ENCODE assay signal across 17 cellular contexts in genomic region chr22:23086263-23086662, GRCh38. TPM values are rescaled to one million over a fixed set of nuclear protein-coding genes. Genes with fewer than 3 reads are reported as not detected.
DNase-seq lines count a peak whose midpoint lies in the region; ATAC-seq and TF ChIP-seq lines count a peak whose summit lies in the region.
"Had no signal": no experiment of that assay in that cellular context is flagged by ENCODE, and none has a peak within 500 bp of the region (broad histone marks: within the 10 kb centered on the region; RNA-seq: fewer than 3 reads in every experiment).

No MANE protein-coding gene starts in this region.

- H3K27me3 ChIP-seq in BLaER1 (no peaks in the 10 kb centered on the region; the same call in 1 of the 2 replicates), WERI-Rb-1 (ENCODE audit: insufficient read depth, low read depth, severe bottlenecking) (no peaks in the 10 kb centered on the region), endodermal cell (ENCODE audit: control insufficient read depth, insufficient read depth, low read length, poor library complexity, severe bottlenecking) (no peaks in the 10 kb centered on the region)
- H3K27me3 ChIP-seq: BE2C had no signal

- H3K4me1 Mint-ChIP-seq in endodermal cell, result peaks cover 26% of the 10 kb centered on the region

- H3K36me3 Mint-ChIP-seq in endodermal cell (ENCODE audit: low read depth), result no peaks in the 10 kb centered on the region
- H3K36me3 Mint-ChIP-seq: CD14-positive monocyte; CD8-positive, alpha-beta T cell had no signal

- H3K4me3 Mint-ChIP-seq in endodermal cell, result no peak overlapping the region
- H3K4me3 Mint-ChIP-seq: CD8-positive, alpha-beta T cell; GM23338 had no signal

- peak overlapping the region; percentile 87 for H3K4me2 ChIP-seq in BLaER1
- H3K4me2 ChIP-seq: GM23338, KMS-11 had no signal

- H3K9me3 Mint-ChIP-seq in endodermal cell, result no peaks in the 10 kb centered on the region
- H3K9me3 Mint-ChIP-seq: CD14-positive monocyte; CD8-positive, alpha-beta T cell; GM23338 had no signal

- H3K4me3 ChIP-seq in BLaER1 (no peak overlapping the region), WERI-Rb-1 (ENCODE audit: low read depth, low read length) (no peak overlapping the region), endodermal cell (ENCODE audit: low read length) (no peak overlapping the region)
- H3K4me3 ChIP-seq: GM23338 had no signal

- ATAC-seq in GM19328 (IDR thresholded peaks at IDR 0.05; ENCODE audit: unreplicated experiment), result no peak
- ATAC-seq: CD8-positive, alpha-beta T cell had no signal

- H3K27ac Mint-ChIP-seq in endodermal cell, result peak overlapping the region; percentile 44
- H3K27ac Mint-ChIP-seq: CD8-positive, alpha-beta T cell; GM23338 had no signal

- H3K36me3 ChIP-seq in BLaER1 (peaks cover 5% of the 10 kb centered on the region; the same call in 1 of the 2 replicates), WERI-Rb-1 (peaks cover 4% of the 10 kb centered on the region), endodermal cell (ENCODE audit: control insufficient read depth, insufficient read depth, low read length) (no peaks in the 10 kb centered on the region)
- H3K36me3 ChIP-seq: BE2C had no signal

- DNase-seq in WERI-Rb-1, result no peak
- DNase-seq in endodermal cell, result no peak
- no peak for DNase-seq in substantia nigra (lab: John Stamatoyannopoulos, UW)
- DNase-seq in NCI-H187 (lab: John Stamatoyannopoulos, UW), result no peak
- DNase-seq in hepatic stellate cell (ENCODE audit: low spot score), result no peak
- DNase-seq: BE2C; Calu3; CD8-positive, alpha-beta T cell; DMS79 treated with DMSO at 0.1 percent for 48 hours; GF-D8; H7 had no signal

- TF ChIP-seq CTCF in WERI-Rb-1 (IDR thresholded peaks at IDR 0.05; ENCODE audit: low read depth, low read length) (no peak), endodermal cell (conservative IDR thresholded peaks at IDR 0.05) (no peak)

- no peaks in the 10 kb centered on the region for H3K27me3 Mint-ChIP-seq in endodermal cell (ENCODE audit: insufficient read depth)

- H3K4me1 ChIP-seq in BLaER1 (peaks cover 95% of the 10 kb centered on the region), endodermal cell (ENCODE audit: control insufficient read depth, insufficient read depth, low read length) (peaks cover 8% of the 10 kb centered on the region)
- H3K4me1 ChIP-seq: BE2C had no signal

- WGBS in endodermal cell (ENCODE audit: insufficient coverage in 1 of 2, insufficient read length in 1 of 2), 2 experiments, result 93 to 95% methylated on average over 7 to 12 of the region's 12 CpGs

- peaks cover 100% of the 10 kb centered on the region for H4K20me1 ChIP-seq in BLaER1

- H3K27ac ChIP-seq in BLaER1 (0 out of 2 replicates have a peak overlapping the region, but pooled peaks have one; percentile 38), WERI-Rb-1 (peak overlapping the region; percentile 85), endodermal cell (ENCODE audit: low read depth, low read length) (no peak overlapping the region), substantia nigra (ENCODE audit: low read depth, low read length, poor library complexity, severe bottlenecking) (peak overlapping the region; percentile 26)
- H3K27ac ChIP-seq: KMS-11 had no signal

- H3K9ac ChIP-seq in BLaER1 (peak overlapping the region; percentile 14), endodermal cell (ENCODE audit: extremely low read depth, low read length, poor library complexity, severe bottlenecking) (no peak overlapping the region)
- H3K9ac ChIP-seq: KMS-11 had no signal

- H3K9me3 ChIP-seq in BLaER1 (no peaks in the 10 kb centered on the region), WERI-Rb-1 (ENCODE audit: severe bottlenecking) (no peaks in the 10 kb centered on the region), endodermal cell (ENCODE audit: control insufficient read depth, low read length) (no peaks in the 10 kb centered on the region)
- H3K9me3 ChIP-seq: BE2C had no signal

RNA-seq across cellular contexts. Expression of gene GNAZ, which starts 15.9 kb away (rescaled TPM):
- total RNA-seq in endodermal cell, result 10 to 100 TPM; 16.7 to 17.9 TPM
- polyA plus RNA-seq in endodermal cell (2013, experiment 1 of 2), result 26.0 TPM
- polyA plus RNA-seq in endodermal cell (2013, experiment 2 of 2), result 28.0 TPM
- total RNA-seq: CD8-positive, alpha-beta T cell had no signal

RNA-seq across cellular contexts. Expression of gene RSPH14, which starts 55.5 kb away (rescaled TPM):
- total RNA-seq in endodermal cell, result 1 to 10 TPM in 1 of 2 donors, under 1 TPM in 1; 0.35 to 2.3 TPM
- polyA plus RNA-seq in endodermal cell (2013, experiment 1 of 2), result 1.4 TPM
- 1.5 TPM for polyA plus RNA-seq in endodermal cell (2013, experiment 2 of 2)
- total RNA-seq: A172, Calu3, GM23338, H7 had no signal
- polyA plus RNA-seq: CD14-positive monocyte had no signal

RNA-seq across cellular contexts. Expression of gene RAB36, which starts 59.0 kb away (rescaled TPM):
- 1 to 10 TPM; 2.6 to 3.3 TPM for total RNA-seq in endodermal cell
- 6.8 TPM for polyA plus RNA-seq in endodermal cell (2013, experiment 1 of 2)
- polyA plus RNA-seq in endodermal cell (2013, experiment 2 of 2), result 6.4 TPM
